In the genomic region with DNA sequence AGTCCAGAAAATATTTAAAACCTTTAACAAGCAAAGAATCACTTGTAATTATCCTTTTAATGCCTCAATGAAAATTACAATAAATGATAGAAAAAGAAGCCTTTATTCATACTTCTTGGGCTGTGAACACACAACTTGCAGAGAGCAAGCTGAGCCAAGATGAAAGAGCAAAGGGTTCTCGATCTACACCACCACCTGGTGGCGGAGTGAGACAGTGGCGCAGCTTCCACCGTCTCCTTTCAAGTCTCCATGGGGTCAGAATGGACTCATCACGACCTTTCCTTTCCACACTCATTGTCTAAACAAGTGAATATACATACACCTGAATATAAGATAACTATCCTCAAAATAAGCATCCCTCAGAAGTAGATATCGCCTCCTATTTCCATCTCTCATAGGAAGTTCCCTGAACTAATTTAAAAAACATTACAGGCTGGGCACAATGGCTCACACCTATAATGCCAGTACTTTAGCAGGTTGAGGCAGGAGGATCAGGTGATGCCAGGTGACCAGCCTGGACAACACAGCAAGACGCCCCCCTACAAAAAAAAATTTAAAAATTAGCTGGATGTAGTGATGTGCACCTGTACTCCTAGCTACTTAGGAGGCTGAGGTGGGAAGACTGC, we compare ENCODE assay signal across 1 cellular context.
TF ChIP-seq lines count a peak whose summit lies in the region.

No MANE protein-coding gene starts in this region.

TF ChIP-seq in GM23338, 12 proteins besides CTCF, POLR2A, EP300 and RAD21 (continued from another document):
- TF ChIP-seq, protein P1, sequence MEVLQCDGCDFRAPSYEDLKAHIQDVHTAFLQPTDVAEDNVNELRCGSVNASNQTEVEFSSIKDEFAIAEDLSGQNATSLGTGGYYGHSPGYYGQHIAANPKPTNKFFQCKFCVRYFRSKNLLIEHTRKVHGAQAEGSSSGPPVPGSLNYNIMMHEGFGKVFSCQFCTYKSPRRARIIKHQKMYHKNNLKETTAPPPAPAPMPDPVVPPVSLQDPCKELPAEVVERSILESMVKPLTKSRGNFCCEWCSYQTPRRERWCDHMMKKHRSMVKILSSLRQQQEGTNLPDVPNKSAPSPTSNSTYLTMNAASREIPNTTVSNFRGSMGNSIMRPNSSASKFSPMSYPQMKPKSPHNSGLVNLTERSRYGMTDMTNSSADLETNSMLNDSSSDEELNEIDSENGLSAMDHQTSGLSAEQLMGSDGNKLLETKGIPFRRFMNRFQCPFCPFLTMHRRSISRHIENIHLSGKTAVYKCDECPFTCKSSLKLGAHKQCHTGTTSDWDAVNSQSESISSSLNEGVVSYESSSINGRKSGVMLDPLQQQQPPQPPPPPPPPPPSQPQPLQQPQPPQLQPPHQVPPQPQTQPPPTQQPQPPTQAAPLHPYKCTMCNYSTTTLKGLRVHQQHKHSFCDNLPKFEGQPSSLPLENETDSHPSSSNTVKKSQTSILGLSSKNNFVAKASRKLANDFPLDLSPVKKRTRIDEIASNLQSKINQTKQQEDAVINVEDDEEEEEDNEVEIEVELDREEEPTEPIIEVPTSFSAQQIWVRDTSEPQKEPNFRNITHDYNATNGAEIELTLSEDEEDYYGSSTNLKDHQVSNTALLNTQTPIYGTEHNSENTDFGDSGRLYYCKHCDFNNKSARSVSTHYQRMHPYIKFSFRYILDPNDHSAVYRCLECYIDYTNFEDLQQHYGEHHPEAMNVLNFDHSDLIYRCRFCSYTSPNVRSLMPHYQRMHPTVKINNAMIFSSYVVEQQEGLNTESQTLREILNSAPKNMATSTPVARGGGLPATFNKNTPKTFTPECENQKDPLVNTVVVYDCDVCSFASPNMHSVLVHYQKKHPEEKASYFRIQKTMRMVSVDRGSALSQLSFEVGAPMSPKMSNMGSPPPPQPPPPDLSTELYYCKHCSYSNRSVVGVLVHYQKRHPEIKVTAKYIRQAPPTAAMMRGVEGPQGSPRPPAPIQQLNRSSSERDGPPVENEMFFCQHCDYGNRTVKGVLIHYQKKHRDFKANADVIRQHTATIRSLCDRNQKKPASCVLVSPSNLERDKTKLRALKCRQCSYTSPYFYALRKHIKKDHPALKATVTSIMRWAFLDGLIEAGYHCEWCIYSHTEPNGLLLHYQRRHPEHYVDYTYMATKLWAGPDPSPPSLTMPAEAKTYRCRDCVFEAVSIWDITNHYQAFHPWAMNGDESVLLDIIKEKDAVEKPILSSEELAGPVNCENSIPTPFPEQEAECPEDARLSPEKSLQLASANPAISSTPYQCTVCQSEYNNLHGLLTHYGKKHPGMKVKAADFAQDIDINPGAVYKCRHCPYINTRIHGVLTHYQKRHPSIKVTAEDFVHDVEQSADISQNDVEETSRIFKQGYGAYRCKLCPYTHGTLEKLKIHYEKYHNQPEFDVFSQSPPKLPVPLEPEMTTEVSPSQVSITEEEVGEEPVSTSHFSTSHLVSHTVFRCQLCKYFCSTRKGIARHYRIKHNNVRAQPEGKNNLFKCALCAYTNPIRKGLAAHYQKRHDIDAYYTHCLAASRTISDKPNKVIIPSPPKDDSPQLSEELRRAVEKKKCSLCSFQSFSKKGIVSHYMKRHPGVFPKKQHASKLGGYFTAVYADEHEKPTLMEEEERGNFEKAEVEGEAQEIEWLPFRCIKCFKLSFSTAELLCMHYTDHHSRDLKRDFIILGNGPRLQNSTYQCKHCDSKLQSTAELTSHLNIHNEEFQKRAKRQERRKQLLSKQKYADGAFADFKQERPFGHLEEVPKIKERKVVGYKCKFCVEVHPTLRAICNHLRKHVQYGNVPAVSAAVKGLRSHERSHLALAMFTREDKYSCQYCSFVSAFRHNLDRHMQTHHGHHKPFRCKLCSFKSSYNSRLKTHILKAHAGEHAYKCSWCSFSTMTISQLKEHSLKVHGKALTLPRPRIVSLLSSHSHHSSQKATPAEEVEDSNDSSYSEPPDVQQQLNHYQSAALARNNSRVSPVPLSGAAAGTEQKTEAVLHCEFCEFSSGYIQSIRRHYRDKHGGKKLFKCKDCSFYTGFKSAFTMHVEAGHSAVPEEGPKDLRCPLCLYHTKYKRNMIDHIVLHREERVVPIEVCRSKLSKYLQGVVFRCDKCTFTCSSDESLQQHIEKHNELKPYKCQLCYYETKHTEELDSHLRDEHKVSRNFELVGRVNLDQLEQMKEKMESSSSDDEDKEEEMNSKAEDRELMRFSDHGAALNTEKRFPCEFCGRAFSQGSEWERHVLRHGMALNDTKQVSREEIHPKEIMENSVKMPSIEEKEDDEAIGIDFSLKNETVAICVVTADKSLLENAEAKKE (CRISPR knock-in tag; IDR thresholded peaks at IDR 0.05): no peak
- TF ChIP-seq CREB1 (CRISPR knock-in tag; IDR thresholded peaks at IDR 0.05; ENCODE audit: low read depth): no peak
